ENCODE assay signal across 2 cellular contexts in genomic region chr10:84423729-84424128, GRCh38.
TF ChIP-seq lines count a peak whose summit lies in the region.

No MANE protein-coding gene starts in this region.

TF ChIP-seq in SK-N-SH, 30 proteins besides CTCF, POLR2A, EP300 and RAD21:
- no peak for TF ChIP-seq PBX3 (IDR thresholded peaks at IDR 0.05)

TF ChIP-seq in SK-N-SH treated with all-trans-retinoic acid at 6 μM for 48 hours, 23 proteins besides CTCF, POLR2A, EP300 and RAD21 (continued from another document):
- TF ChIP-seq, protein P1, sequence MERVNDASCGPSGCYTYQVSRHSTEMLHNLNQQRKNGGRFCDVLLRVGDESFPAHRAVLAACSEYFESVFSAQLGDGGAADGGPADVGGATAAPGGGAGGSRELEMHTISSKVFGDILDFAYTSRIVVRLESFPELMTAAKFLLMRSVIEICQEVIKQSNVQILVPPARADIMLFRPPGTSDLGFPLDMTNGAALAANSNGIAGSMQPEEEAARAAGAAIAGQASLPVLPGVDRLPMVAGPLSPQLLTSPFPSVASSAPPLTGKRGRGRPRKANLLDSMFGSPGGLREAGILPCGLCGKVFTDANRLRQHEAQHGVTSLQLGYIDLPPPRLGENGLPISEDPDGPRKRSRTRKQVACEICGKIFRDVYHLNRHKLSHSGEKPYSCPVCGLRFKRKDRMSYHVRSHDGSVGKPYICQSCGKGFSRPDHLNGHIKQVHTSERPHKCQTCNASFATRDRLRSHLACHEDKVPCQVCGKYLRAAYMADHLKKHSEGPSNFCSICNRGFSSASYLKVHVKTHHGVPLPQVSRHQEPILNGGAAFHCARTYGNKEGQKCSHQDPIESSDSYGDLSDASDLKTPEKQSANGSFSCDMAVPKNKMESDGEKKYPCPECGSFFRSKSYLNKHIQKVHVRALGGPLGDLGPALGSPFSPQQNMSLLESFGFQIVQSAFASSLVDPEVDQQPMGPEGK (CRISPR knock-in tag; IDR thresholded peaks at IDR 0.05; ENCODE audit: borderline replicate concordance): no peak
- TF ChIP-seq ZC3H10 (CRISPR knock-in tag; IDR thresholded peaks at IDR 0.05) (no peak), ZNF565 (CRISPR knock-in tag; conservative IDR thresholded peaks at IDR 0.05; ENCODE audit: low read depth) (no peak), PPARA (CRISPR knock-in tag; IDR thresholded peaks at IDR 0.05; ENCODE audit: borderline replicate concordance) (no peak), BACH2 (CRISPR knock-in tag; IDR thresholded peaks at IDR 0.05; ENCODE audit: borderline replicate concordance) (no peak), TSHZ2 (CRISPR knock-in tag; IDR thresholded peaks at IDR 0.05) (no peak)
TF ChIP-seq in SK-N-SH treated with all-trans-retinoic acid at 6 μM for 48 hours: peak in this region for 0.
